In genomic region chr3:4314688-4315087, GRCh38 we compare ENCODE assay signal across 14 cellular contexts. TPM values are rescaled to one million over a fixed set of nuclear protein-coding genes. Genes with fewer than 3 reads are reported as not detected.
DNase-seq lines count a peak whose midpoint lies in the region; ATAC-seq, FAIRE-seq and TF ChIP-seq lines count a peak whose summit lies in the region.
"Had no signal": no experiment of that assay in that cellular context is flagged by ENCODE, and none has a peak within 500 bp of the region (broad histone marks: within the 10 kb centered on the region; RNA-seq: fewer than 3 reads in every experiment).

No MANE protein-coding gene starts in this region.

- no peaks in the 10 kb centered on the region for H4K20me1 ChIP-seq in HepG2 (ENCODE audit: insufficient read depth, low read length)

- no peak overlapping the region for H3K4me3 ChIP-seq in astrocyte of the cerebellum (ENCODE audit: low read depth, low read length)
- no peak overlapping the region for H3K4me3 ChIP-seq in HepG2 (replicated peaks in 1 of 3; ENCODE audit: insufficient read depth in 1 of 3, low read depth in 2 of 3, low read length in 3 of 3)
- H3K4me3 ChIP-seq: skin epidermis had no signal

- FAIRE-seq in HepG2 (lab: Jason Lieb, UNC): no peak
- FAIRE-seq: GM12892 had no signal

- H3K9ac ChIP-seq in HepG2 (ENCODE audit: insufficient read depth, low read depth, low read length): no peak overlapping the region

- H3K4me2 ChIP-seq in HepG2 (ENCODE audit: low read depth, low read length): no peak overlapping the region

- H3K4me1 ChIP-seq in HepG2 (ENCODE audit: insufficient read depth, low read length): peaks cover 13% of the 10 kb centered on the region

- in situ Hi-C loops in astrocyte of the cerebellum (cut with HindIII; ENCODE audit: low sequenced_read_pairs): no loop called here
- in situ Hi-C loops in HepG2 (cut with HindIII; ENCODE audit: extremely low pct_ligation_motif_present, low pct_unique_long_range_greater_than_20kb): no loop called here

- H3K9me3 ChIP-seq in HepG2 (ENCODE audit: low read length): no peaks in the 10 kb centered on the region

- TF ChIP-seq RAD21 in HepG2 (CRISPR knock-in tag; IDR thresholded peaks at IDR 0.05): no peak

- TF ChIP-seq CTCF in astrocyte of the cerebellum (IDR thresholded peaks at IDR 0.05; ENCODE audit: low read depth, low read length, missing control alignments): peak; percentile 17
- TF ChIP-seq CTCF in HepG2 (CRISPR knock-in tag; IDR thresholded peaks at IDR 0.05): no peak

- no peaks in the 10 kb centered on the region for H3K27me3 ChIP-seq in HepG2 (ENCODE audit: control insufficient read depth in 1 of 2, insufficient read depth in 2 of 2, low read length in 2 of 2)

- H3K79me2 ChIP-seq in HepG2 (ENCODE audit: insufficient read depth, low read length): no peaks in the 10 kb centered on the region

- no peak overlapping the region for H3K27ac ChIP-seq in HepG2 (ENCODE audit: extremely low read length, insufficient read depth, low read length)
- H3K27ac ChIP-seq: skin epidermis had no signal

- WGBS in HepG2 (ENCODE audit: low lambda C conversion rate): 84% methylated on average over 4 of the region's 4 CpGs

- BruUV-seq in HepG2 (replicated peaks; lab: Mats Ljungman, UMichigan): no TSS peak

- CTCF ChIA-PET in HepG2 (lab: Yijun Ruan, JAX; ENCODE audit: low intra/inter-chr PET ratio, low total read pairs): no interaction called here

- no peak for TF ChIP-seq POLR2A in HepG2 (IDR thresholded peaks at IDR 0.05; ENCODE audit: insufficient read depth in 1 of 2, low read depth in 2 of 2, low read length in 2 of 2)

- intact Hi-C loops in HepG2 (cut with micrococcal nuclease; ENCODE audit: unreplicated experiment): no loop called here

- peaks cover 3 to 27% of the 10 kb centered on the region in 2 experiments; a peak in 3 of 5 replicates for H3K36me3 ChIP-seq in HepG2 (replicated peaks in 1 of 2; ENCODE audit: control insufficient read depth in 1 of 2, insufficient read depth in 2 of 2, low read length in 2 of 2)

- DNase-seq in AML-193 (lab: John Stamatoyannopoulos, UW): peak; percentile 73 to 77
- no peak for DNase-seq in astrocyte of the cerebellum (ENCODE audit: low read depth)
- DNase-seq in HepG2 (ENCODE audit: low spot score): no peak
- no peak for DNase-seq in anterior cingulate cortex (lab: John Stamatoyannopoulos, UW)
- DNase-seq in stimulated activated CD4-positive, alpha-beta T cell treated with anti-CD3 and anti-CD28 coated beads, Interleukin-4, amount 100 ng/mL, for 4 hours: no peak
- DNase-seq: Calu3, NCI-H1048, NCI-H748 treated with DMSO at 0.1 percent for 48 hours, T-helper 1 cell had no signal

- POLR2A ChIA-PET in HepG2 (lab: Yijun Ruan, JAX): no interaction called here

- H2AFZ ChIP-seq in HepG2 (ENCODE audit: low read length): no peak overlapping the region

- ATAC-seq in HG03342 (IDR thresholded peaks at IDR 0.05; ENCODE audit: unreplicated experiment): peak; percentile 49
- ATAC-seq in HepG2: 0 out of 3 replicates have a peak, but pooled peaks have one; percentile 34
- no peak for ATAC-seq in HG03565 (IDR thresholded peaks at IDR 0.05; ENCODE audit: unreplicated experiment)
- ATAC-seq in GM18517 (IDR thresholded peaks at IDR 0.05; ENCODE audit: unreplicated experiment): no peak

- TF ChIP-seq EP300 in HepG2 (IDR thresholded peaks at IDR 0.05; ENCODE audit: low read depth in 2 of 2, low read length in 2 of 2) (no peak), HepG2 (CRISPR knock-in tag; IDR thresholded peaks at IDR 0.05; ENCODE audit: borderline replicate concordance) (no peak)

TF ChIP-seq in HepG2, 621 proteins besides CTCF, POLR2A, EP300 and RAD21:
- TF ChIP-seq ZNF597 (CRISPR knock-in tag; IDR thresholded peaks at IDR 0.05) (no peak), ZNF3 (CRISPR knock-in tag; IDR thresholded peaks at IDR 0.05) (no peak), SMARCE1 (IDR thresholded peaks at IDR 0.05; ENCODE audit: borderline replicate concordance) (no peak), ZNF276 (CRISPR knock-in tag; IDR thresholded peaks at IDR 0.05; ENCODE audit: low read depth) (no peak), HDAC2 (CRISPR knock-in tag; IDR thresholded peaks at IDR 0.05) (no peak), NCOA5 (CRISPR knock-in tag; IDR thresholded peaks at IDR 0.05) (no peak), NKX3-1 (CRISPR knock-in tag; IDR thresholded peaks at IDR 0.05) (no peak), KLF6 (CRISPR knock-in tag; IDR thresholded peaks at IDR 0.05) (no peak), NBN (conservative IDR thresholded peaks at IDR 0.05) (no peak), SIN3B (IDR thresholded peaks at IDR 0.05; ENCODE audit: low read length) (no peak), MAFG (CRISPR knock-in tag; IDR thresholded peaks at IDR 0.05) (no peak), ZNF619 (CRISPR knock-in tag; IDR thresholded peaks at IDR 0.05) (no peak), ZNF501 (CRISPR knock-in tag; IDR thresholded peaks at IDR 0.05) (no peak)
- TF ChIP-seq, protein P1, sequence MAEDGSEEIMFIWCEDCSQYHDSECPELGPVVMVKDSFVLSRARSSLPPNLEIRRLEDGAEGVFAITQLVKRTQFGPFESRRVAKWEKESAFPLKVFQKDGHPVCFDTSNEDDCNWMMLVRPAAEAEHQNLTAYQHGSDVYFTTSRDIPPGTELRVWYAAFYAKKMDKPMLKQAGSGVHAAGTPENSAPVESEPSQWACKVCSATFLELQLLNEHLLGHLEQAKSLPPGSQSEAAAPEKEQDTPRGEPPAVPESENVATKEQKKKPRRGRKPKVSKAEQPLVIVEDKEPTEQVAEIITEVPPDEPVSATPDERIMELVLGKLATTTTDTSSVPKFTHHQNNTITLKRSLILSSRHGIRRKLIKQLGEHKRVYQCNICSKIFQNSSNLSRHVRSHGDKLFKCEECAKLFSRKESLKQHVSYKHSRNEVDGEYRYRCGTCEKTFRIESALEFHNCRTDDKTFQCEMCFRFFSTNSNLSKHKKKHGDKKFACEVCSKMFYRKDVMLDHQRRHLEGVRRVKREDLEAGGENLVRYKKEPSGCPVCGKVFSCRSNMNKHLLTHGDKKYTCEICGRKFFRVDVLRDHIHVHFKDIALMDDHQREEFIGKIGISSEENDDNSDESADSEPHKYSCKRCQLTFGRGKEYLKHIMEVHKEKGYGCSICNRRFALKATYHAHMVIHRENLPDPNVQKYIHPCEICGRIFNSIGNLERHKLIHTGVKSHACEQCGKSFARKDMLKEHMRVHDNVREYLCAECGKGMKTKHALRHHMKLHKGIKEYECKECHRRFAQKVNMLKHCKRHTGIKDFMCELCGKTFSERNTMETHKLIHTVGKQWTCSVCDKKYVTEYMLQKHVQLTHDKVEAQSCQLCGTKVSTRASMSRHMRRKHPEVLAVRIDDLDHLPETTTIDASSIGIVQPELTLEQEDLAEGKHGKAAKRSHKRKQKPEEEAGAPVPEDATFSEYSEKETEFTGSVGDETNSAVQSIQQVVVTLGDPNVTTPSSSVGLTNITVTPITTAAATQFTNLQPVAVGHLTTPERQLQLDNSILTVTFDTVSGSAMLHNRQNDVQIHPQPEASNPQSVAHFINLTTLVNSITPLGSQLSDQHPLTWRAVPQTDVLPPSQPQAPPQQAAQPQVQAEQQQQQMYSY (CRISPR knock-in tag; IDR thresholded peaks at IDR 0.05): no peak

RNA-seq across cellular contexts. Expression of gene SETMAR, which starts 11.5 kb away (rescaled TPM):
- total RNA-seq in HepG2 (2016; rRNA removed; fragmentation: Illumina TruSeq; extraction: Trizol): 16.7 and 20.5 TPM in 2 replicates
- 6.1 and 7.6 TPM in 2 replicates for total RNA-seq in HepG2 (2016; cell fraction: cytosol; rRNA removed; fragmentation: Illumina TruSeq; extraction: Trizol; ENCODE audit: low read depth)
- 16.3 and 19.1 TPM in 2 replicates for total RNA-seq in HepG2 (2016; cell fraction: insoluble cytoplasmic fraction; rRNA removed; fragmentation: Illumina TruSeq; extraction: Trizol)
- 10.2 and 10.7 TPM in 2 replicates for total RNA-seq in HepG2 (2016; cell fraction: membrane; rRNA removed; fragmentation: Illumina TruSeq; extraction: Trizol)
- 11.8 and 16.3 TPM in 2 replicates for total RNA-seq in HepG2 (2016; cell fraction: nucleus; rRNA removed; fragmentation: Illumina TruSeq; extraction: Trizol)
- 5.3 and 7.0 TPM in 2 replicates for polyA plus RNA-seq in HepG2 (2011; rRNA removed)
- 3.5 and 5.6 TPM in 2 replicates for polyA plus RNA-seq in HepG2 (2011; cell fraction: cytosol; rRNA removed)
- 4.9 and 5.1 TPM in 2 replicates for polyA plus RNA-seq in HepG2 (2011; cell fraction: nucleus; rRNA removed)
- polyA plus RNA-seq in HepG2 (2012): 6.7 and 8.0 TPM in 2 replicates
- 2.6 and 3.6 TPM in 2 replicates for polyA plus RNA-seq in HepG2 (2016; cell fraction: cytosol; fragmentation: Illumina TruSeq; extraction: Trizol; ENCODE audit: low read depth)
- 18.7 and 19.5 TPM in 2 replicates for polyA plus RNA-seq in HepG2 (2016; cell fraction: insoluble cytoplasmic fraction; fragmentation: Illumina TruSeq; extraction: Trizol; ENCODE audit: low read depth)
- 4.9 and 5.8 TPM in 2 replicates for polyA plus RNA-seq in HepG2 (2016; cell fraction: membrane; fragmentation: Illumina TruSeq; extraction: Trizol; ENCODE audit: low read depth)
- polyA plus RNA-seq in HepG2 (2016; cell fraction: nucleus; fragmentation: Illumina TruSeq; extraction: Trizol; ENCODE audit: insufficient read depth, low read depth): 12.5 and 13.0 TPM in 2 replicates
- polyA minus RNA-seq in HepG2 (2011; rRNA and poly(A)+ RNA removed; ENCODE audit: low replicate concordance): 12.4 and 17.9 TPM in 2 replicates
- polyA minus RNA-seq in HepG2 (2011; cell fraction: cytosol; rRNA and poly(A)+ RNA removed): 2.1 and 4.2 TPM in 2 replicates
- 24.1 and 28.3 TPM in 2 replicates for polyA minus RNA-seq in HepG2 (2011; cell fraction: nucleus; rRNA and poly(A)+ RNA removed)

Comparison
In these comparisons a context has a peak if more than half of its experiments do, and no peak if none do; other contexts are left out.
1. DNase-seq: peak in AML-193 (2 of 2); none in astrocyte of the cerebellum (single experiment), HepG2 (single experiment), anterior cingulate cortex (0 of 58) and stimulated activated CD4-positive, alpha-beta T cell treated with anti-CD3 and anti-CD28 coated beads, Interleukin-4, amount 100 ng/mL, for 4 hours (0 of 2).
2. ATAC-seq: peak in HG03342 (single experiment) and HepG2 (single experiment); none in HG03565 (single experiment) and GM18517 (single experiment).